In genomic region chr17:42520540-42520951, GRCh38 we compare ENCODE assay signal across 9 cellular contexts. TPM values are rescaled to one million over a fixed set of nuclear protein-coding genes. Genes with fewer than 3 reads are reported as not detected.
DNase-seq lines count a peak whose midpoint lies in the region; ATAC-seq, FAIRE-seq and TF ChIP-seq lines count a peak whose summit lies in the region.
"Had no signal": no experiment of that assay in that cellular context is flagged by ENCODE, and none has a peak within 500 bp of the region (broad histone marks: within the 10 kb centered on the region; RNA-seq: fewer than 3 reads in every experiment).

No MANE protein-coding gene starts in this region.

- no peak for TF ChIP-seq EP300 in tibial nerve (IDR thresholded peaks at IDR 0.05)

- H3K36me3 ChIP-seq in adipocyte (ENCODE audit: control insufficient read depth, insufficient read depth, low read length, severe bottlenecking) (no peaks in the 10 kb centered on the region), kidney (ENCODE audit: control insufficient read depth in 1 of 2, insufficient read depth in 2 of 2, low read length in 2 of 2) (peaks cover 10 to 28% of the 10 kb centered on the region in 2 donors), tibial nerve (peaks cover 0 to 5% (median 0%) of the 10 kb centered on the region in 3 donors)

- H3K9me3 ChIP-seq in adipocyte (ENCODE audit: control insufficient read depth, low read length) (no peaks in the 10 kb centered on the region), kidney (ENCODE audit: control insufficient read depth in 1 of 2, low read length in 2 of 2) (no peaks in the 10 kb centered on the region), tibial nerve (no peaks in the 10 kb centered on the region)
- H3K9me3 ChIP-seq: mucosa of descending colon had no signal

- intact Hi-C loops in kidney (cut with DNase I), result no loop called here

- no peak for ATAC-seq in GM18498 (IDR thresholded peaks at IDR 0.05; ENCODE audit: unreplicated experiment)

- DNase-seq in activated T-cell treated with anti-CD3 and anti-CD28 coated beads, Interleukin-2, amount 50 U/mL, for 48 hours, result peak; percentile 45 to 47
- DNase-seq in activated T-cell treated with anti-CD3 and anti-CD28 coated beads for 4 hours (no peak), adipocyte (ENCODE audit: low read depth) (no peak), kidney (peak; percentile 51), tibial nerve (ENCODE audit: low spot score in 2 of 2) (no peak), NCI-H1694 treated with DMSO at 0.1 percent for 48 hours (lab: John Stamatoyannopoulos, UW) (no peak), GM19239 (ENCODE audit: insufficient read length, low spot score) (no peak)

- H3K27ac ChIP-seq in kidney (ENCODE audit: low read depth in 2 of 2, low read length in 2 of 2) (peak overlapping the region; percentile 91 to 96), tibial nerve (peak overlapping the region; percentile 85 to 94 (median 90))

- no peak for TF ChIP-seq POLR2A in tibial nerve (IDR thresholded peaks at IDR 0.05)

- H3K4me1 ChIP-seq in adipocyte (ENCODE audit: control insufficient read depth, insufficient read depth, low read length), result peaks cover 82% of the 10 kb centered on the region
- peaks cover 51 to 66% of the 10 kb centered on the region in 2 donors for H3K4me1 ChIP-seq in kidney (ENCODE audit: control insufficient read depth in 1 of 2, insufficient read depth in 1 of 2, low read depth in 1 of 2, low read length in 2 of 2)
- H3K4me1 ChIP-seq in tibial nerve, result peaks cover 5 to 89% (median 65%) of the 10 kb centered on the region in 4 donors

- H3K4me3 ChIP-seq in adipocyte (ENCODE audit: low read length), result peak overlapping the region; percentile 21
- H3K4me3 ChIP-seq in kidney (ENCODE audit: low read length in 2 of 2), result no peak overlapping the region
- peak overlapping the region in 1 of 4 donors; percentile 8 for H3K4me3 ChIP-seq in tibial nerve
- H3K4me3 ChIP-seq: mucosa of descending colon had no signal

- H3K9ac ChIP-seq in adipocyte (ENCODE audit: low read length) (peak overlapping the region; percentile 90), kidney (ENCODE audit: low read length in 2 of 2) (peak overlapping the region in 1 of 2 donors; percentile 70)

- TF ChIP-seq CTCF in kidney (IDR thresholded peaks at IDR 0.05; ENCODE audit: borderline replicate concordance, extremely low read depth, insufficient read depth) (no peak), tibial nerve (IDR thresholded peaks at IDR 0.05) (no peak)

- no peak for FAIRE-seq in kidney (lab: Jason Lieb, UNC)
- no peak for FAIRE-seq in GM19239 (lab: Jason Lieb, UNC)

- 5 to 20% methylated on average over 9 of the region's 9 CpGs for WGBS in tibial nerve, 2 donors

- H3K27me3 ChIP-seq in adipocyte (replicated peaks; ENCODE audit: control insufficient read depth, insufficient read depth, low read length) (no peaks in the 10 kb centered on the region), tibial nerve (no peaks in the 10 kb centered on the region)

RNA-seq across cellular contexts. Expression of gene NAGLU, which starts 15.5 kb away (rescaled TPM):
- 37.5 TPM for total RNA-seq in kidney
- 52.7 TPM for polyA plus RNA-seq in kidney (ENCODE audit: insufficient read depth, low read depth, low replicate concordance)
- 100 to 1,000 TPM in 1 of 4 donors, 10 to 100 TPM in 3; 52.3 to 115 (median 67.3) TPM for total RNA-seq in tibial nerve

RNA-seq across cellular contexts. Expression of gene HSD17B1, which starts 32.2 kb away (rescaled TPM):
- total RNA-seq in kidney (0.31 TPM), tibial nerve (1 to 10 TPM in 3 of 4 donors, under 1 TPM in 1; 0.78 to 4.4 (median 3.7) TPM)
- polyA plus RNA-seq in kidney (ENCODE audit: insufficient read depth, low read depth, low replicate concordance), result 3.3 TPM

RNA-seq across cellular contexts. Expression of gene COASY, which starts 41.4 kb away (rescaled TPM):
- total RNA-seq in kidney (71.9 TPM), tibial nerve (10 to 100 TPM; 22.9 to 33.9 (median 25.5) TPM)
- 145 TPM for polyA plus RNA-seq in kidney (ENCODE audit: insufficient read depth, low read depth, low replicate concordance)

RNA-seq across cellular contexts. Expression of gene MLX, which starts 46.4 kb away (rescaled TPM):
- total RNA-seq in kidney (38.7 TPM), tibial nerve (10 to 100 TPM; 31.8 to 44.4 (median 39.1) TPM)
- polyA plus RNA-seq in kidney (ENCODE audit: insufficient read depth, low read depth, low replicate concordance), result 41.0 TPM

RNA-seq across cellular contexts. Expression of gene PSMC3IP, which starts 57.0 kb away (rescaled TPM):
- 5.8 TPM for total RNA-seq in kidney
- 3.6 TPM for polyA plus RNA-seq in kidney (ENCODE audit: insufficient read depth, low read depth, low replicate concordance)
- total RNA-seq in tibial nerve, result 1 to 10 TPM; 4.9 to 9.0 (median 7.4) TPM

Comparison
In these comparisons a context has a peak if more than half of its experiments do, and no peak if none do; other contexts are left out.
1. DNase-seq: peak in activated T-cell treated with anti-CD3 and anti-CD28 coated beads, Interleukin-2, amount 50 U/mL, for 48 hours (2 of 2) and kidney (single experiment); none in activated T-cell treated with anti-CD3 and anti-CD28 coated beads for 4 hours (single experiment), adipocyte (single experiment), tibial nerve (0 of 2), NCI-H1694 treated with DMSO at 0.1 percent for 48 hours (single experiment) and GM19239 (single experiment).